ENCODE assay signal across 8 cellular contexts in the genomic region with DNA sequence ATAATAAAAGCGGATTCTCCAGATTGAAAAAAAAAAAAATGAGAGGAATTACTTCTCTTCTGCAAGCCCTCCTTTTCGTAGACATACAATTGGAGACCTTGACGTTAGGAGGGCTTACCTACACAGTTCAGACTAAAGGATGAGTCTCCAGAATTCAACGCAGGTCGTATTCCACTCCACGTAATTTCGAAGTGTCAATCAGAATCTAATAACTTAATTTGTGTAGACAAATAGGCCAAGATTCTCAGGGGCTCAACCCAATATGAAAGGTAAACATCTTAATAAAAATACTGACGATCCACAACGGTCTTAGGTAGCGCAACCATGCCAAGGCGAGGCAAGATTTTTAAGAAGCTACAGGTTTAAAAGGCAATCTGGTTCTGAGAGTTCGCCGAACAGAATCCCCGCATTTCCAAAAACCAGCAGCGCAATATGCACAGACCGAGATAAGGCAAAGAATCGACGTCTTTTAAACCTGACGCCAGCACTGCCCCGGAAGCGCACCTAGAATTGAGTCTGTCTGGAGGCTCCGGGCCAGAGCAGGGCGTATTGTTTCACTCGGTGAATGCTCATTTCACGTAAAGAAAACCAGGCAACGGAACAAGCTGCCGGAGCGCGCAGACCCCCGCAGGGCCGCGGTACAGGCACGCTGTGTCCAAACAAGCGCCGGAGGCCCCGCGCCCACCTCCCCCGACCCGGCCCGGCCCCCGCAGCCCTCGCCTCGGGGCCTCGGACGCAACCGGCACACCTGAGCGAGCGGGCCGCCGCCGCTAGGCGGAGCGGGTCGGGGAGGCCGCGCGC. TPM values are rescaled to one million over a fixed set of nuclear protein-coding genes. Genes with fewer than 3 reads are reported as not detected.
DNase-seq lines count a peak whose midpoint lies in the region; ATAC-seq and TF ChIP-seq lines count a peak whose summit lies in the region.

No MANE protein-coding gene starts in this region.

- POLR2A ChIA-PET in WTC11 (lab: Charles Lee) = interaction anchor here (0.6 to 1.7 kb wide), 9 partner anchors 20 to 252 kb away, joined by 3 to 7 read pairs (median 4); partner anchors contain the start of genes ATP2C2, DNAAF1 and HSDL1

- no peaks in the 10 kb centered on the region for H3K36me3 ChIP-seq in HAP-1 (replicated peaks)
- no peaks in the 10 kb centered on the region for H3K36me3 ChIP-seq in esophagus muscularis mucosa
- no peaks in the 10 kb centered on the region for H3K36me3 ChIP-seq in vagina

- no peaks in the 10 kb centered on the region for H3K27me3 ChIP-seq in HAP-1 (ENCODE audit: low read depth)
- H3K27me3 ChIP-seq in esophagus muscularis mucosa = no peaks in the 10 kb centered on the region
- H3K27me3 ChIP-seq in vagina = no peaks in the 10 kb centered on the region

- ATAC-seq in activated T-cell treated with anti-CD3 and anti-CD28 coated beads, Interleukin-2, amount 50 U/mL, for 4 hours = peak; percentile 55 to 61
- ATAC-seq in WTC11 = no peak; the same call in 1 of the 2 replicates
- ATAC-seq in natural killer cell treated with Interleukin-12 subunit alpha and Interleukin-12 subunit beta and Interleukin-15 and Interleukin-18, amount 100 ng/mL, for 72 hours = peak; percentile 43 to 60

- H3K9me3 Mint-ChIP-seq in activated T-cell treated with anti-CD3 and anti-CD28 coated beads, Interleukin-2, amount 50 U/mL, for 4 hours = no peaks in the 10 kb centered on the region
- no peaks in the 10 kb centered on the region for H3K9me3 Mint-ChIP-seq in WTC11
- no peaks in the 10 kb centered on the region for H3K9me3 Mint-ChIP-seq in natural killer cell treated with Interleukin-12 subunit alpha and Interleukin-12 subunit beta and Interleukin-15 and Interleukin-18, amount 100 ng/mL, for 72 hours

- peak overlapping the region; percentile 93 for H3K4me3 Mint-ChIP-seq in activated T-cell treated with anti-CD3 and anti-CD28 coated beads, Interleukin-2, amount 50 U/mL, for 4 hours
- H3K4me3 Mint-ChIP-seq in WTC11 = peak overlapping the region; percentile 94
- peak overlapping the region; percentile 95 for H3K4me3 Mint-ChIP-seq in natural killer cell treated with Interleukin-12 subunit alpha and Interleukin-12 subunit beta and Interleukin-15 and Interleukin-18, amount 100 ng/mL, for 72 hours

- CTCF ChIA-PET in WTC11 (lab: Charles Lee) = interaction anchor here (0.5 to 2.4 kb wide), 25 partner anchors 10 to 1095 kb away, joined by 3 to 29 read pairs (median 4); partner anchors contain the start of genes DNAAF1, HSDL1, SLC38A8 and TAF1C

- TF ChIP-seq POLR2A in esophagus muscularis mucosa (IDR thresholded peaks at IDR 0.05; ENCODE audit: low read depth) = no peak
- no peak for TF ChIP-seq POLR2A in vagina (IDR thresholded peaks at IDR 0.05)

- peak overlapping the region; percentile 91 to 97 (median 96) for H3K27ac ChIP-seq in esophagus muscularis mucosa (replicated peaks in 1 of 4)
- H3K27ac ChIP-seq in vagina = peak overlapping the region; percentile 93

- peaks cover 34% of the 10 kb centered on the region for H3K4me1 Mint-ChIP-seq in activated T-cell treated with anti-CD3 and anti-CD28 coated beads, Interleukin-2, amount 50 U/mL, for 4 hours (ENCODE audit: low read depth)
- H3K4me1 Mint-ChIP-seq in WTC11 = peaks cover 12% of the 10 kb centered on the region
- H3K4me1 Mint-ChIP-seq in natural killer cell treated with Interleukin-12 subunit alpha and Interleukin-12 subunit beta and Interleukin-15 and Interleukin-18, amount 100 ng/mL, for 72 hours (ENCODE audit: low read depth in 2 of 2) = peaks cover 13 to 20% of the 10 kb centered on the region in 2 donors

- no peak; the same call in 1 of the 2 replicates for TF ChIP-seq CTCF in WTC11 (IDR thresholded peaks at IDR 0.05)
- peak in 1 of 3 experiments; percentile 50 for TF ChIP-seq CTCF in esophagus muscularis mucosa (IDR thresholded peaks at IDR 0.05)
- TF ChIP-seq CTCF in vagina (IDR thresholded peaks at IDR 0.05) = peak in 2 of 3 experiments; percentile 20 to 37

- in situ Hi-C loops in HAP-1 (cut with MboI; ENCODE audit: low sequenced_read_pairs) = no loop called here

- H3K4me1 ChIP-seq in HAP-1 (peaks cover 11% of the 10 kb centered on the region), esophagus muscularis mucosa (peaks cover 24 to 40% (median 34%) of the 10 kb centered on the region in 4 donors), vagina (peaks cover 28% of the 10 kb centered on the region)

- DNase-seq in activated T-cell treated with anti-CD3 and anti-CD28 coated beads, Interleukin-2, amount 50 U/mL, for 4 hours = peak; percentile 42
- DNase-seq in activated T-cell treated with anti-CD3 and anti-CD28 coated beads, Interleukin-2, amount 50 U/mL, for 1 hour = no peak
- DNase-seq in HAP-1 (ENCODE audit: low spot score in 2 of 2) = peak in 1 of 2 experiments; percentile 28
- peak; percentile 54 for DNase-seq in M059J (ENCODE audit: low read depth)
- no peak for DNase-seq in WTC11 (ENCODE audit: low spot score)
- DNase-seq in esophagus muscularis mucosa (ENCODE audit: extremely low spot score) = no peak
- no peak for DNase-seq in natural killer cell treated with Interleukin-12 subunit alpha and Interleukin-12 subunit beta and Interleukin-15 and Interleukin-18, amount 100 ng/mL, for 72 hours (ENCODE audit: low spot score)
- DNase-seq in vagina (ENCODE audit: extremely low spot score in 2 of 2) = no peak

- peak overlapping the region; percentile 97 for H3K27ac Mint-ChIP-seq in WTC11
- peak overlapping the region; percentile 89 to 93 for H3K27ac Mint-ChIP-seq in natural killer cell treated with Interleukin-12 subunit alpha and Interleukin-12 subunit beta and Interleukin-15 and Interleukin-18, amount 100 ng/mL, for 72 hours

- TF ChIP-seq EP300 in esophagus muscularis mucosa (IDR thresholded peaks at IDR 0.05) = no peak

- no peaks in the 10 kb centered on the region for H3K9me3 ChIP-seq in HAP-1
- no peaks in the 10 kb centered on the region for H3K9me3 ChIP-seq in esophagus muscularis mucosa
- H3K9me3 ChIP-seq in vagina = no peaks in the 10 kb centered on the region

- H3K27me3 Mint-ChIP-seq in activated T-cell treated with anti-CD3 and anti-CD28 coated beads, Interleukin-2, amount 50 U/mL, for 4 hours (ENCODE audit: low read depth) = no peaks in the 10 kb centered on the region
- H3K27me3 Mint-ChIP-seq in WTC11 (ENCODE audit: low read depth) = no peaks in the 10 kb centered on the region
- no peaks in the 10 kb centered on the region for H3K27me3 Mint-ChIP-seq in natural killer cell treated with Interleukin-12 subunit alpha and Interleukin-12 subunit beta and Interleukin-15 and Interleukin-18, amount 100 ng/mL, for 72 hours

- WGBS in esophagus muscularis mucosa = 2% methylated on average over 26 of the region's 57 CpGs

- intact Hi-C loops in esophagus muscularis mucosa (cut with DNase I) = loop anchor here (10.0 kb wide), 1 partner anchor 69 kb away; the partner anchor contains the start of gene TAF1C
- intact Hi-C loops in vagina (cut with DNase I) = no loop called here

- H3K4me3 ChIP-seq in HAP-1 = peak overlapping the region; percentile 90
- peak overlapping the region; percentile 80 to 99 (median 96) for H3K4me3 ChIP-seq in esophagus muscularis mucosa
- H3K4me3 ChIP-seq in vagina = peak overlapping the region; percentile 88 to 100

- peaks cover 4% of the 10 kb centered on the region for H3K36me3 Mint-ChIP-seq in activated T-cell treated with anti-CD3 and anti-CD28 coated beads, Interleukin-2, amount 50 U/mL, for 4 hours (ENCODE audit: insufficient read depth)
- no peaks in the 10 kb centered on the region for H3K36me3 Mint-ChIP-seq in WTC11
- no peaks in the 10 kb centered on the region for H3K36me3 Mint-ChIP-seq in natural killer cell treated with Interleukin-12 subunit alpha and Interleukin-12 subunit beta and Interleukin-15 and Interleukin-18, amount 100 ng/mL, for 72 hours

TF ChIP-seq in WTC11, 78 proteins besides CTCF, POLR2A, EP300 and RAD21:
- TF ChIP-seq ZNF317 (CRISPR knock-in tag; IDR thresholded peaks at IDR 0.05; ENCODE audit: borderline replicate concordance, low read depth) (peak; percentile 51; the same call in 1 of the 2 replicates), ATF1 (CRISPR knock-in tag; IDR thresholded peaks at IDR 0.05) (0 out of 2 replicates have a peak, but pooled peaks have one; percentile 4), KAT7 (CRISPR knock-in tag; IDR thresholded peaks at IDR 0.05; ENCODE audit: borderline replicate concordance) (0 out of 2 replicates have a peak, but pooled peaks have one; percentile 26), ZSCAN18 (CRISPR knock-in tag; IDR thresholded peaks at IDR 0.05) (no peak)

RNA-seq across cellular contexts. Expression of gene MBTPS1, which starts 0.6 kb away (rescaled TPM):
- total RNA-seq in activated T-cell treated with anti-CD3 and anti-CD28 coated beads, Interleukin-2, amount 50 U/mL, for 4 hours = 10 to 100 TPM; 44.9 to 52.8 (median 49.2) TPM
- 62.1 and 93.7 TPM in 2 replicates for total RNA-seq in M059J (2014; rRNA removed; shearing (Covaris generic))
- total RNA-seq in WTC11 (2021) (45.1 to 47.4 TPM (median 46.9 TPM) in 3 replicates), esophagus muscularis mucosa (10 to 100 TPM; 72.4 to 86.6 (median 82.6) TPM), vagina (71.0 TPM)
- total RNA-seq in natural killer cell treated with Interleukin-12 subunit alpha and Interleukin-12 subunit beta and Interleukin-15 and Interleukin-18, amount 100 ng/mL, for 72 hours = 10 to 100 TPM; 65.4 to 83.4 TPM

RNA-seq across cellular contexts. Expression of gene HSDL1, which starts 28.9 kb away (rescaled TPM):
- total RNA-seq in activated T-cell treated with anti-CD3 and anti-CD28 coated beads, Interleukin-2, amount 50 U/mL, for 4 hours = 10 to 100 TPM; 13.7 to 15.6 (median 14.4) TPM
- total RNA-seq in M059J (2014; rRNA removed; shearing (Covaris generic)) = 26.5 and 40.9 TPM in 2 replicates
- 48.6 to 58.1 TPM (median 53.4 TPM) in 3 replicates for total RNA-seq in WTC11 (2021)
- 10 to 100 TPM in 3 of 4 donors, 1 to 10 TPM in 1; 7.1 to 14.6 (median 11.4) TPM for total RNA-seq in esophagus muscularis mucosa
- 10 to 100 TPM in 1 of 2 donors, 1 to 10 TPM in 1; 7.3 to 21.0 TPM for total RNA-seq in natural killer cell treated with Interleukin-12 subunit alpha and Interleukin-12 subunit beta and Interleukin-15 and Interleukin-18, amount 100 ng/mL, for 72 hours
- total RNA-seq in vagina = 16.9 TPM

RNA-seq across cellular contexts. Expression of gene DNAAF1, which starts 29.0 kb away (rescaled TPM):
- not detected for total RNA-seq in activated T-cell treated with anti-CD3 and anti-CD28 coated beads, Interleukin-2, amount 50 U/mL, for 4 hours
- total RNA-seq in M059J (2014; rRNA removed; shearing (Covaris generic)) = not detected in 2 replicates
- total RNA-seq in WTC11 (2021) = 0.09 to 0.62 TPM (median 0.20 TPM) in 3 replicates
- under 1 TPM in 2 of 4 donors, not detected in 2; 0.66 to 0.78 TPM for total RNA-seq in esophagus muscularis mucosa
- not detected for total RNA-seq in natural killer cell treated with Interleukin-12 subunit alpha and Interleukin-12 subunit beta and Interleukin-15 and Interleukin-18, amount 100 ng/mL, for 72 hours
- total RNA-seq in vagina = not detected

Comparison
In these comparisons a context has a peak if more than half of its experiments do, and no peak if none do; other contexts are left out.
1. DNase-seq: peak in activated T-cell treated with anti-CD3 and anti-CD28 coated beads, Interleukin-2, amount 50 U/mL, for 4 hours (single experiment) and M059J (single experiment); none in activated T-cell treated with anti-CD3 and anti-CD28 coated beads, Interleukin-2, amount 50 U/mL, for 1 hour (single experiment), WTC11 (single experiment), esophagus muscularis mucosa (single experiment), natural killer cell treated with Interleukin-12 subunit alpha and Interleukin-12 subunit beta and Interleukin-15 and Interleukin-18, amount 100 ng/mL, for 72 hours (single experiment) and vagina (0 of 2).
2. Peak in every context shown above with its lines, with median percentiles within 50 percentile points of each other: H3K4me3 Mint-ChIP-seq and H3K4me3 ChIP-seq.